In the genomic region with DNA sequence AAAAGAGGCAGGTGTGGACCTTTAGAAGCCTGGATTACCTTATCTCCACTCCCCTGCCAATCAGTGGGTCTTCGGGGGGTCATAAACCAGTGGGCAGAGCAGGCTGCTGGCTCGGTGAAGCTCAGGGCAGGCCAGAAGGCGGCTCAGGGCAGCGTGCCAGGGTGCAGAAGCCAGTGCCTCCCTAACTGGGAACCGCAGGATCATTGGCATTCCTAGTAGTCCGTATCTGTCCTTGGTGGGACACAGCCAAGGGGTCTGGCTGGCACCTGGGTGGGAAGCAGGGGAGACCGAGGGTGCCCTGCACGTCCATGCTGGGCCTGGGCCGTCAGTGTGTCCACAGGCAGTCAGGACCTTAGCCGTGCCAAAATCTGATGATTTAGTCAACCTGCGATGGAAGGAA, we compare ENCODE assay signal across 15 cellular contexts.
DNase-seq lines count a peak whose midpoint lies in the region; ATAC-seq, FAIRE-seq and TF ChIP-seq lines count a peak whose summit lies in the region.
"Had no signal": no experiment of that assay in that cellular context is flagged by ENCODE, and none has a peak within 500 bp of the region (broad histone marks: within the 10 kb centered on the region; RNA-seq: fewer than 3 reads in every experiment).

No MANE protein-coding gene starts in this region.

- WGBS in K562 (ENCODE audit: insufficient coverage, low coverage, missing lambda C conversion rate) = 80% methylated on average over 11 of the region's 11 CpGs

- no peaks in the 10 kb centered on the region for H3K9me1 ChIP-seq in K562 (ENCODE audit: control insufficient read depth, insufficient read depth, low read length)

- H3K4me1 ChIP-seq in K562 (replicated peaks in 1 of 2; ENCODE audit: control insufficient read depth in 2 of 2, insufficient read depth in 2 of 2, low read length in 2 of 2) (peaks cover 0 to 26% of the 10 kb centered on the region in 2 experiments; a peak in 3 of 5 replicates), lower lobe of right lung (peaks cover 6% of the 10 kb centered on the region)

- H3K4me2 ChIP-seq in K562 (ENCODE audit: insufficient read depth, low read length) = no peak overlapping the region

- H3K4me3 ChIP-seq in K562 (no peak overlapping the region), lower lobe of right lung (no peak overlapping the region)

- peak overlapping the region in 1 of 2 experiments; percentile 41; a peak in 1 of 4 replicates for H3K9ac ChIP-seq in K562 (ENCODE audit: insufficient read depth in 1 of 2, low read depth in 2 of 2, low read length in 2 of 2)

- H3K36me3 ChIP-seq in K562 (ENCODE audit: control insufficient read depth, insufficient read depth, low read length) (peaks cover 35% of the 10 kb centered on the region; the same call in 2 of the 3 replicates), lower lobe of right lung (peaks cover 58% of the 10 kb centered on the region)

- no TSS peak for BruUV-seq in K562 (replicated peaks; lab: Mats Ljungman, UMichigan)

- POLR2A ChIA-PET in K562 (lab: Yijun Ruan, JAX) = interaction anchor here (1.4 kb wide), 1 partner anchor 11 kb away, joined by 5 read pairs; no protein-coding TSS in a partner anchor

- in situ Hi-C loops in K562 (cut with MboI) (no loop called here), KBM-7 (cut with MboI; ENCODE audit: low pct_unique_long_range_greater_than_20kb, low sequenced_read_pairs) (no loop called here)

- TF ChIP-seq CTCF in K562 (IDR thresholded peaks at IDR 0.05 in 2 of 3, conservative IDR thresholded peaks at IDR 0.05 in 1 of 3; ENCODE audit: insufficient read depth in 2 of 3, low read depth in 1 of 3, low read length in 3 of 3) (no peak), lower lobe of right lung (IDR thresholded peaks at IDR 0.05) (no peak)

- no peak overlapping the region for H2AFZ ChIP-seq in K562 (ENCODE audit: low read depth, low read length)

- TF ChIP-seq RAD21 in K562 (CRISPR knock-in tag; conservative IDR thresholded peaks at IDR 0.05 in 1 of 2, IDR thresholded peaks at IDR 0.05 in 1 of 2) = no peak

- no peak for ATAC-seq in K562
- no peak for ATAC-seq in lower lobe of right lung

- FAIRE-seq in K562 (lab: Jason Lieb, UNC) = no peak

- peak; percentile 17 for DNase-seq in NCI-H1092 treated with DMSO at 0.1 percent for 48 hours (lab: John Stamatoyannopoulos, UW)
- no peak for DNase-seq in NCI-H1092 (lab: John Stamatoyannopoulos, UW)
- no peak for DNase-seq in K562 (ENCODE audit: extremely low read depth in 1 of 4, low spot score in 3 of 4)
- DNase-seq in lower lobe of right lung = no peak
- DNase-seq in substantia nigra (lab: John Stamatoyannopoulos, UW) = peak in 2 of 49 donors; percentile 67 to 88
- no peak for DNase-seq in islet precursor cell
- DNase-seq in UCSD-AML1 (lab: John Stamatoyannopoulos, UW; ENCODE audit: unreplicated experiment) = no peak
- DNase-seq in KBM-7 = no peak
- DNase-seq: 8988T; CD4-positive, alpha-beta memory T cell; GF-D8; H7; NCI-H1417 treated with DMSO at 0.1 percent for 48 hours; NCI-H2081; NCI-H510A had no signal

- intact Hi-C loops in K562 (cut with micrococcal nuclease) (no loop called here), lower lobe of right lung (cut with DNase I) (loop anchor here (10.0 kb wide), 1 partner anchor 123 kb away; no protein-coding TSS in a partner anchor)

- CTCF ChIA-PET in K562 (lab: Yijun Ruan, JAX; ENCODE audit: low intra/inter-chr PET ratio) = interaction anchor here (0.7 kb wide), 1 partner anchor 100 kb away, joined by 3 read pairs; no protein-coding TSS in a partner anchor

- H4K20me1 ChIP-seq in K562 (replicated peaks; ENCODE audit: control insufficient read depth, insufficient read depth, low read length) = no peaks in the 10 kb centered on the region; the same call in 1 of the 2 replicates

- TF ChIP-seq POLR2A in K562 (conservative IDR thresholded peaks at IDR 0.05) = no peak

- no peaks in the 10 kb centered on the region for H3K79me2 ChIP-seq in K562 (ENCODE audit: control insufficient read depth, insufficient read depth, low read length)

- TF ChIP-seq EP300 in K562 (IDR thresholded peaks at IDR 0.05; ENCODE audit: low read length) = no peak

- H3K27ac ChIP-seq in K562 (ENCODE audit: extremely low read depth, low read depth, low read length) = no peak overlapping the region
- H3K27ac ChIP-seq in lower lobe of right lung = peak overlapping the region; percentile 11
- peak overlapping the region; percentile 14 for H3K27ac ChIP-seq in substantia nigra (ENCODE audit: low read depth, low read length, poor library complexity, severe bottlenecking)

- H3K27me3 ChIP-seq in K562 (ENCODE audit: control insufficient read depth in 2 of 2, insufficient read depth in 2 of 2, low read length in 2 of 2) (no peaks in the 10 kb centered on the region), lower lobe of right lung (ENCODE audit: low read depth) (no peaks in the 10 kb centered on the region)

- H3K9me3 ChIP-seq in K562 (replicated peaks; ENCODE audit: control insufficient read depth, insufficient read depth, low read depth, low read length) (no peaks in the 10 kb centered on the region), lower lobe of right lung (no peaks in the 10 kb centered on the region)

TF ChIP-seq in K562, 482 proteins besides CTCF, POLR2A, EP300 and RAD21:
- TF ChIP-seq POLR2G (IDR thresholded peaks at IDR 0.05; ENCODE audit: low read depth, low read length) (0 out of 2 replicates have a peak, but pooled peaks have one; percentile 14), ELF1 (tag; IDR thresholded peaks at IDR 0.05) (no peak)
- TF ChIP-seq, protein P1, sequence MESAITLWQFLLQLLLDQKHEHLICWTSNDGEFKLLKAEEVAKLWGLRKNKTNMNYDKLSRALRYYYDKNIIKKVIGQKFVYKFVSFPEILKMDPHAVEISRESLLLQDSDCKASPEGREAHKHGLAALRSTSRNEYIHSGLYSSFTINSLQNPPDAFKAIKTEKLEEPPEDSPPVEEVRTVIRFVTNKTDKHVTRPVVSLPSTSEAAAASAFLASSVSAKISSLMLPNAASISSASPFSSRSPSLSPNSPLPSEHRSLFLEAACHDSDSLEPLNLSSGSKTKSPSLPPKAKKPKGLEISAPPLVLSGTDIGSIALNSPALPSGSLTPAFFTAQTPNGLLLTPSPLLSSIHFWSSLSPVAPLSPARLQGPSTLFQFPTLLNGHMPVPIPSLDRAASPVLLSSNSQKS (CRISPR knock-in tag; IDR thresholded peaks at IDR 0.05) = no peak
